ENCODE assay signal across 8 cellular contexts in the genomic region with DNA sequence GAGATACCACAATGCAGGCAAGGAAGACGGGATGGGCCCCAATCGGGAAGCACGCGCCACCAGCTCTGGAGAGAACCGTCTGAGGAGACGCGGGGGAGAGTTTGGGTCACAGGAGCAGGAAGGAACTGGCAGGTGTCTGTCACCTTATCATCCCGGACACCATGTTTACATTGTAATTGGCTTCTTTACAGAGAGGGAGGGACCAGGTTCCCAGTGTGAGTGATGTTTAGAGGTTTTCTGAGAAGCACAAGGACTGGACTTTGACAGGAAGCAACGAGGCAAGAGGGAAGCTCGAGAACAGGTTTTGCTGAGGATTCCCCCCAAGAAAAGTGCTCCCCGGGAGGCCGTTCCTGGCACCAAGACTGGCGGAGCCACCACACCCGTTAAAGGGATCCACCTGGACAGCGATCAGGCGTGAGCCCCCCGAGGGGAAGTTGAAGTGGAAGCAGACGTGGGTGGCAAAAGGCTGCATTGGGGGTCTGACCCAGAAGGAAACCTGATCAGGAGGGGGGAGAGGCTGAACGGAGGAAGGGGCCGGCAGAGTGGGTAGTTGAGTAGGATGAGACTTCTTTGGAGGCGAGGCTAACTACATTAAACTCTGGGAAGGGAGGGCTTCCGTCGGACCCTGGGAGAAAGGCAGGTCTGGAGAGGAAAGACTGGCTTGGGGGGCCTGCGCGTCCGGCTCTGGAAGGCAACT. TPM values are rescaled to one million over a fixed set of nuclear protein-coding genes. Genes with fewer than 3 reads are reported as not detected.
DNase-seq lines count a peak whose midpoint lies in the region; ATAC-seq, FAIRE-seq and TF ChIP-seq lines count a peak whose summit lies in the region.

No MANE protein-coding gene starts in this region.

- TF ChIP-seq CTCF in lower lobe of right lung (IDR thresholded peaks at IDR 0.05): no peak

- H3K27me3 ChIP-seq in ectodermal cell (ENCODE audit: control insufficient read depth, insufficient read depth, low read length, poor library complexity, severe bottlenecking) (no peaks in the 10 kb centered on the region), lower lobe of right lung (ENCODE audit: low read depth) (no peaks in the 10 kb centered on the region)

- DNase-seq in G401 (ENCODE audit: low spot score) (peak; percentile 70), H54 (ENCODE audit: insufficient read length, low spot score) (peak; percentile 47), NCI-H146 treated with DMSO at 0.1 percent for 48 hours (lab: John Stamatoyannopoulos, UW; ENCODE audit: unreplicated experiment) (peak; percentile 41), lower lobe of right lung (peak; percentile 58)
- DNase-seq in activated CD4-positive, alpha-beta T cell treated with anti-CD3 and anti-CD28 coated beads for 1 hour: peak; percentile 9
- peak; percentile 33 for DNase-seq in stimulated activated naive CD4-positive, alpha-beta T cell treated with Interleukin-2 at 50 U/mL for 16 hours (lab: John Stamatoyannopoulos, UW)

- peaks cover 7% of the 10 kb centered on the region for H3K4me1 ChIP-seq in ectodermal cell (ENCODE audit: control insufficient read depth, insufficient read depth, low read length)
- H3K4me1 ChIP-seq in lower lobe of right lung: peaks cover 58% of the 10 kb centered on the region

- WGBS in ectodermal cell, 2 experiments: 1% methylated on average over 26 of the region's 26 CpGs

- in situ Hi-C loops in G401 (cut with HindIII; ENCODE audit: low sequenced_read_pairs): no loop called here

- TF ChIP-seq POLR2A in H54 (IDR thresholded peaks at IDR 0.05; ENCODE audit: low read depth, low read length): no peak

- ATAC-seq in lower lobe of right lung: peak; percentile 51 to 60
- no peak for ATAC-seq in HG02678 (IDR thresholded peaks at IDR 0.05; ENCODE audit: unreplicated experiment)

- H3K36me3 ChIP-seq in ectodermal cell (ENCODE audit: control insufficient read depth, insufficient read depth, low read length) (no peaks in the 10 kb centered on the region), lower lobe of right lung (no peaks in the 10 kb centered on the region)

- H3K27ac ChIP-seq in ectodermal cell (ENCODE audit: insufficient read depth, low read depth, low read length, poor library complexity, severe bottlenecking) (no peak overlapping the region), lower lobe of right lung (peak overlapping the region; percentile 91)

- intact Hi-C loops in lower lobe of right lung (cut with DNase I): no loop called here

- no peak for FAIRE-seq in H54 (lab: Jason Lieb, UNC)

- H3K4me3 ChIP-seq in ectodermal cell (ENCODE audit: insufficient read depth, low read depth, low read length) (peak overlapping the region; percentile 83), lower lobe of right lung (peak overlapping the region; percentile 75)

- no peaks in the 10 kb centered on the region for H3K9me3 ChIP-seq in ectodermal cell (ENCODE audit: control insufficient read depth, low read length)
- H3K9me3 ChIP-seq in lower lobe of right lung: no peaks in the 10 kb centered on the region

RNA-seq across cellular contexts. Expression of gene EPS15, which starts 0.9 kb away (rescaled TPM):
- total RNA-seq in G401 (2014; rRNA removed; shearing (Covaris generic)): 5.4 and 8.9 TPM in 2 replicates
- polyA plus RNA-seq in ectodermal cell (2013, experiment 1 of 4): 35.1 TPM
- 33.1 TPM for polyA plus RNA-seq in ectodermal cell (2013, experiment 2 of 4)
- 27.6 TPM for polyA plus RNA-seq in ectodermal cell (2013, experiment 3 of 4)
- 33.2 TPM for polyA plus RNA-seq in ectodermal cell (2013, experiment 4 of 4)
- total RNA-seq in lower lobe of right lung: 90.2 TPM

Comparison
In these comparisons a context has a peak if more than half of its experiments do, and no peak if none do; other contexts are left out.
1. DNase-seq: peak in every context shown above with its lines; median percentile 70 in G401; 58 in lower lobe of right lung; 47 in H54; 41 in NCI-H146 treated with DMSO at 0.1 percent for 48 hours; 33 in stimulated activated naive CD4-positive, alpha-beta T cell treated with Interleukin-2 at 50 U/mL for 16 hours; 9 in activated CD4-positive, alpha-beta T cell treated with anti-CD3 and anti-CD28 coated beads for 1 hour.